In genomic region chr14:55373784-55374725, GRCh38 we compare ENCODE assay signal across 11 cellular contexts. TPM values are rescaled to one million over a fixed set of nuclear protein-coding genes. Genes with fewer than 3 reads are reported as not detected.
DNase-seq lines count a peak whose midpoint lies in the region; ATAC-seq lines count a peak whose summit lies in the region.
"Had no signal": no experiment of that assay in that cellular context is flagged by ENCODE, and none has a peak within 500 bp of the region (broad histone marks: within the 10 kb centered on the region; RNA-seq: fewer than 3 reads in every experiment).

No MANE protein-coding gene starts in this region.

- peak overlapping the region; percentile 93 for H3K27ac Mint-ChIP-seq in activated naive CD8-positive, alpha-beta T cell
- peak overlapping the region; percentile 75 to 94 (median 83) for H3K27ac Mint-ChIP-seq in naive thymus-derived CD4-positive, alpha-beta T cell

- intact Hi-C loops in naive thymus-derived CD4-positive, alpha-beta T cell (cut with micrococcal nuclease), result loop anchor here (1.0 to 2.0 kb wide), 5 partner anchors 12 to 103 kb away; partner anchors contain the start of genes ATG14 (in 1 of the 2) and FBXO34 (in 1 of the 2)

- H3K4me1 ChIP-seq in naive thymus-derived CD4-positive, alpha-beta T cell (ENCODE audit: control insufficient read depth in 2 of 2, insufficient read depth in 2 of 2, low read length in 2 of 2), result peaks cover 12 to 20% of the 10 kb centered on the region in 2 donors
- H3K4me1 ChIP-seq: gastrocnemius medialis had no signal

- no peaks in the 10 kb centered on the region for H3K9me3 Mint-ChIP-seq in activated naive CD8-positive, alpha-beta T cell (ENCODE audit: low read depth)
- no peaks in the 10 kb centered on the region for H3K9me3 Mint-ChIP-seq in naive thymus-derived CD4-positive, alpha-beta T cell
- H3K9me3 Mint-ChIP-seq: neural crest cell had no signal

- CTCF ChIA-PET in naive thymus-derived CD4-positive, alpha-beta T cell (lab: Charles Lee), result interaction anchor here (2.3 kb wide), 1 partner anchor 19 kb away, joined by 10 read pairs; no protein-coding TSS in a partner anchor

- peaks cover 23% of the 10 kb centered on the region for H3K36me3 Mint-ChIP-seq in activated naive CD8-positive, alpha-beta T cell
- peaks cover 15 to 55% (median 42%) of the 10 kb centered on the region in 5 donors for H3K36me3 Mint-ChIP-seq in naive thymus-derived CD4-positive, alpha-beta T cell

- peak overlapping the region; percentile 64 for H3K27ac ChIP-seq in naive thymus-derived CD4-positive, alpha-beta T cell (ENCODE audit: low read depth, low read length)

- DNase-seq in LHCN-M2 (ENCODE audit: low read depth), result peak; percentile 40
- DNase-seq in naive thymus-derived CD4-positive, alpha-beta T cell, result peak in 8 of 9 donors; percentile 18 to 76 (median 58)
- DNase-seq: gastrocnemius medialis, NCI-H345 had no signal

- H3K27me3 ChIP-seq in naive thymus-derived CD4-positive, alpha-beta T cell (ENCODE audit: control insufficient read depth in 2 of 2, insufficient read depth in 2 of 2, low read length in 2 of 2), result no peaks in the 10 kb centered on the region
- H3K27me3 ChIP-seq: gastrocnemius medialis had no signal

- H3K4me3 ChIP-seq in naive thymus-derived CD4-positive, alpha-beta T cell (ENCODE audit: low read length), result no peak overlapping the region
- H3K4me3 ChIP-seq: gastrocnemius medialis had no signal

- peaks cover 46% of the 10 kb centered on the region for H3K4me1 Mint-ChIP-seq in activated naive CD8-positive, alpha-beta T cell (ENCODE audit: low read depth)
- peaks cover 13 to 44% (median 30%) of the 10 kb centered on the region in 7 donors for H3K4me1 Mint-ChIP-seq in naive thymus-derived CD4-positive, alpha-beta T cell
- H3K4me1 Mint-ChIP-seq: neural crest cell had no signal

- H3K27me3 Mint-ChIP-seq in activated naive CD8-positive, alpha-beta T cell, result no peaks in the 10 kb centered on the region
- no peaks in the 10 kb centered on the region for H3K27me3 Mint-ChIP-seq in naive thymus-derived CD4-positive, alpha-beta T cell

- H3K9me3 ChIP-seq in naive thymus-derived CD4-positive, alpha-beta T cell (ENCODE audit: control insufficient read depth in 2 of 3, low read length in 3 of 3), result no peaks in the 10 kb centered on the region
- H3K9me3 ChIP-seq: gastrocnemius medialis had no signal

- peaks cover 0 to 48% (median 6%) of the 10 kb centered on the region in 3 experiments for H3K36me3 ChIP-seq in naive thymus-derived CD4-positive, alpha-beta T cell (ENCODE audit: control insufficient read depth in 2 of 3, insufficient read depth in 3 of 3, low read length in 3 of 3)

- peak overlapping the region; percentile 76 for H3K4me3 Mint-ChIP-seq in activated naive CD8-positive, alpha-beta T cell
- H3K4me3 Mint-ChIP-seq in naive thymus-derived CD4-positive, alpha-beta T cell, result peak overlapping the region in 9 of 10 donors; percentile 22 to 82 (median 54)
- H3K4me3 Mint-ChIP-seq: neural crest cell had no signal

- ATAC-seq in GM18868 (IDR thresholded peaks at IDR 0.05; ENCODE audit: unreplicated experiment), result peak; percentile 72
- ATAC-seq in naive thymus-derived CD4-positive, alpha-beta T cell, result peak; percentile 93
- no peak for ATAC-seq in HG03571 (IDR thresholded peaks at IDR 0.05; ENCODE audit: unreplicated experiment)
- ATAC-seq in HG03139 (IDR thresholded peaks at IDR 0.05; ENCODE audit: unreplicated experiment), result no peak
- no peak for ATAC-seq in HG02981 (IDR thresholded peaks at IDR 0.05; ENCODE audit: unreplicated experiment)
- no peak for ATAC-seq in GM19324 (IDR thresholded peaks at IDR 0.05; ENCODE audit: low FRiP score, unreplicated experiment)

- POLR2A ChIA-PET in naive thymus-derived CD4-positive, alpha-beta T cell (lab: Charles Lee), result interaction anchor here (0.9 to 2.1 kb wide), 2 partner anchors 61 to 1206 kb away, joined by 3 to 7 read pairs; partner anchors contain the start of gene TMEM260

RNA-seq across cellular contexts. Expression of gene ATG14, which starts 37.6 kb away (rescaled TPM):
- 9.0 and 9.5 TPM in 2 replicates for total RNA-seq in LHCN-M2 (2014; rRNA removed)
- 3.8 TPM for polyA plus RNA-seq in LHCN-M2 (2012)
- total RNA-seq in naive thymus-derived CD4-positive, alpha-beta T cell, result 10 to 100 TPM in 4 of 5 experiments, 1 to 10 TPM in 1; 7.8 to 19.6 (median 18.8) TPM
- 1 to 10 TPM; 5.0 to 8.0 TPM for polyA plus RNA-seq in naive thymus-derived CD4-positive, alpha-beta T cell

Comparison
In these comparisons a context has a peak if more than half of its experiments do, and no peak if none do; other contexts are left out.
1. ATAC-seq: peak in GM18868 (single experiment) and naive thymus-derived CD4-positive, alpha-beta T cell (single experiment); none in HG03571 (single experiment), HG03139 (single experiment), HG02981 (single experiment) and GM19324 (single experiment).